ENCODE assay signal across 20 cellular contexts in genomic region chr9:78441396-78441795, GRCh38.
DNase-seq lines count a peak whose midpoint lies in the region; TF ChIP-seq lines count a peak whose summit lies in the region.
"Had no signal": no experiment of that assay in that cellular context is flagged by ENCODE, and none has a peak within 500 bp of the region (broad histone marks: within the 10 kb centered on the region; RNA-seq: fewer than 3 reads in every experiment).

No MANE protein-coding gene starts in this region.

- no peak overlapping the region for H3K4me2 ChIP-seq in neuronal stem cell (ENCODE audit: insufficient read depth, low read length, poor library complexity, severe bottlenecking)
- H3K4me2 ChIP-seq: A549 had no signal

- H2AK5ac ChIP-seq in neuronal stem cell (ENCODE audit: low read depth, low read length): no peak overlapping the region

- H2BK120ac ChIP-seq in neuronal stem cell (ENCODE audit: low read depth, low read length): no peak overlapping the region

- no peak overlapping the region for H4K8ac ChIP-seq in neuronal stem cell (ENCODE audit: low read depth, low read length)

- peak overlapping the region; percentile 98 for H3K27ac ChIP-seq in SJSA1
- H3K27ac ChIP-seq in neuronal stem cell (replicated peaks; ENCODE audit: low read length): peak overlapping the region; percentile 41
- no peak overlapping the region for H3K27ac ChIP-seq in dorsolateral prefrontal cortex
- H3K27ac ChIP-seq in A673 (ENCODE audit: low read depth, low read length, poor library complexity, severe bottlenecking): no peak overlapping the region

- no peaks in the 10 kb centered on the region for H3K9me3 ChIP-seq in SJSA1 (replicated peaks)
- H3K9me3 ChIP-seq in neuronal stem cell (replicated peaks in 1 of 2; ENCODE audit: control insufficient read depth in 2 of 2, insufficient read depth in 1 of 2, low read depth in 1 of 2, low read length in 2 of 2): peaks cover 0 to 2% of the 10 kb centered on the region in 2 donors
- no peaks in the 10 kb centered on the region for H3K9me3 ChIP-seq in A673 (ENCODE audit: low read depth, low read length, poor library complexity, severe bottlenecking)
- H3K9me3 ChIP-seq: A549, Caco-2 had no signal

- H3K4me1 ChIP-seq in SJSA1 (replicated peaks): peaks cover 43% of the 10 kb centered on the region
- peaks cover 16 to 28% of the 10 kb centered on the region in 2 donors for H3K4me1 ChIP-seq in neuronal stem cell (ENCODE audit: control insufficient read depth in 2 of 2, insufficient read depth in 1 of 2, low read depth in 1 of 2, low read length in 2 of 2)
- H3K4me1 ChIP-seq in A673 (ENCODE audit: insufficient read depth, low read length, poor library complexity, severe bottlenecking): peaks cover 5% of the 10 kb centered on the region
- H3K4me1 ChIP-seq: Caco-2 had no signal

- no peaks in the 10 kb centered on the region for H3K36me3 ChIP-seq in SJSA1
- no peaks in the 10 kb centered on the region for H3K36me3 ChIP-seq in neuronal stem cell (replicated peaks in 1 of 2; ENCODE audit: control insufficient read depth in 2 of 2, insufficient read depth in 2 of 2, low read length in 2 of 2)
- H3K36me3 ChIP-seq in A673 (ENCODE audit: insufficient read depth, low read length, poor library complexity, severe bottlenecking): no peaks in the 10 kb centered on the region

- no peak overlapping the region for H4K91ac ChIP-seq in neuronal stem cell (ENCODE audit: low read depth, low read length, poor library complexity)

- no peak overlapping the region for H3K9ac ChIP-seq in neuronal stem cell (ENCODE audit: low read depth, low read length, poor library complexity)

- H3K4me3 ChIP-seq in SJSA1 (no peak overlapping the region), neuronal stem cell (ENCODE audit: low read length in 2 of 2) (no peak overlapping the region), dorsolateral prefrontal cortex (no peak overlapping the region), A673 (ENCODE audit: low read depth, low read length, poor library complexity, severe bottlenecking) (no peak overlapping the region)
- H3K4me3 ChIP-seq: A549, GM12878 had no signal

- no peaks in the 10 kb centered on the region for H3K27me3 ChIP-seq in SJSA1 (replicated peaks)
- H3K27me3 ChIP-seq in neuronal stem cell (ENCODE audit: control insufficient read depth in 3 of 3, insufficient read depth in 3 of 3, low read depth in 1 of 3, low read length in 3 of 3): no peaks in the 10 kb centered on the region
- no peaks in the 10 kb centered on the region for H3K27me3 ChIP-seq in dorsolateral prefrontal cortex
- H3K27me3 ChIP-seq in A673 (replicated peaks; ENCODE audit: insufficient read depth, low read depth, low read length, poor library complexity): no peaks in the 10 kb centered on the region

- TF ChIP-seq CTCF in dorsolateral prefrontal cortex (IDR thresholded peaks at IDR 0.05 in 54 of 56, conservative IDR thresholded peaks at IDR 0.05 in 2 of 56; ENCODE audit: low read depth in 1 of 56, partially characterized antibody in 56 of 56) (no peak), A673 (conservative IDR thresholded peaks at IDR 0.05; ENCODE audit: low read depth, low read length) (no peak)

- POLR2A ChIA-PET in A673 (lab: Charles Lee; ENCODE audit: low non-redundant PET): no interaction called here

- intact Hi-C loops in dorsolateral prefrontal cortex (cut with DNase I): loop anchor here (10.0 kb wide), 2 partner anchors 153 to 813 kb away; no protein-coding TSS in a partner anchor
- intact Hi-C loops in A673 (cut with micrococcal nuclease; ENCODE audit: unreplicated experiment): no loop called here

- no peak for DNase-seq in SJSA1 (ENCODE audit: low read depth in 1 of 2, low spot score in 2 of 2)
- DNase-seq in myocyte (ENCODE audit: low read depth): peak; percentile 62
- no peak for DNase-seq in neuronal stem cell (ENCODE audit: low spot score)
- DNase-seq in DMS153 treated with DMSO at 0.1 percent for 48 hours (lab: John Stamatoyannopoulos, UW; ENCODE audit: unreplicated experiment): no peak
- DNase-seq in iPS-NIHi11 (ENCODE audit: low spot score): no peak
- DNase-seq in dorsolateral prefrontal cortex: no peak
- no peak for DNase-seq in A673 (ENCODE audit: low spot score)
- DNase-seq: 8988T; C1 segment of cervical spinal cord; Caco-2; CD4-positive, alpha-beta memory T cell; DMS153; DMS79; EL; GDM1; GOT3; H7; HCEC 1CT had no signal

- CTCF ChIA-PET in A673 (lab: Charles Lee): no interaction called here

- no peak overlapping the region for H2BK15ac ChIP-seq in neuronal stem cell (ENCODE audit: low read length)

- no peak overlapping the region for H3K23ac ChIP-seq in neuronal stem cell (ENCODE audit: low read depth, low read length, poor library complexity)

- no peak overlapping the region for H2BK5ac ChIP-seq in neuronal stem cell (ENCODE audit: low read length)

- no peak overlapping the region for H2BK12ac ChIP-seq in neuronal stem cell (ENCODE audit: low read length)

- H3K18ac ChIP-seq in neuronal stem cell (ENCODE audit: low read length): no peak overlapping the region

- H2AFZ ChIP-seq in neuronal stem cell (ENCODE audit: low read length): no peak overlapping the region

- H3K4ac ChIP-seq in neuronal stem cell (ENCODE audit: low read length): no peak overlapping the region

- no TSS peak for BruUV-seq in A673 (replicated peaks; lab: Mats Ljungman, UMichigan)

- no CpG with 5 or more reads among the region's 2 CpGs for WGBS in neuronal stem cell (ENCODE audit: extremely low coverage in 2 of 2, insufficient read length in 2 of 2, insufficient replicate concordance in 1 of 2), 2 donors

- H3K14ac ChIP-seq in neuronal stem cell (ENCODE audit: low read length): no peak overlapping the region

- H3K79me1 ChIP-seq in neuronal stem cell (ENCODE audit: low read depth, low read length): no peaks in the 10 kb centered on the region

Comparison
In these comparisons a context has a peak if more than half of its experiments do, and no peak if none do; other contexts are left out.
1. H3K27ac ChIP-seq: peak in SJSA1 (single experiment) and neuronal stem cell (single experiment); none in dorsolateral prefrontal cortex (0 of 59) and A673 (single experiment).